In the genomic region with DNA sequence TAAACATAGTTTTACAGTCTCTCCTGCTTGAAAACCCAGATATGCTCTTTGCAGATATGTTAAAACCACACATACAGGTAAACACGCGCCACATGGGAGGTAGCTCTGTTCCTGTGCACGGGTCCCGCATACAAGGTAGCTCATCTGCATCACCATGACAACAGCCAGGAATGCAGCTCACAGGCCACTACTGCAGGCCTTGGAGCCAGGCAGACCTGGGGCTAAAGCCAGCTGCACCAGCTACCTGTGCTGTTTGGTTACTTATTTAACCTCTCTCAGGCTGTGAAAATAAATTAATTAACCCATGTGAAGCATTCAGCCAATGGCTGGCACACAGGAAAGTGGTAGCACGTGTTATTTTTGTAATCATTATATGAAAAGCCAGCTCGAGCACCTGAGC, we compare ENCODE assay signal across 13 cellular contexts.
DNase-seq lines count a peak whose midpoint lies in the region; ATAC-seq and TF ChIP-seq lines count a peak whose summit lies in the region.
"Had no signal": no experiment of that assay in that cellular context is flagged by ENCODE, and none has a peak within 500 bp of the region (broad histone marks: within the 10 kb centered on the region; RNA-seq: fewer than 3 reads in every experiment).

No MANE protein-coding gene starts in this region.

- no peak overlapping the region for H2BK5ac ChIP-seq in H9 (ENCODE audit: insufficient read length, low read length)

- H3K4me1 Mint-ChIP-seq in H9 = peaks cover 15 to 18% of the 10 kb centered on the region in 2 experiments

- no peak overlapping the region for H3K27ac ChIP-seq in H9 (ENCODE audit: insufficient read length, low read depth, low read length)

- no peaks in the 10 kb centered on the region for H3K27me3 Mint-ChIP-seq in H9 (ENCODE audit: low read depth)
- H3K27me3 Mint-ChIP-seq: dendritic cell treated with granulocyte-macrophage colony-stimulating factor and Interleukin-4, amounts not matched to agents 40 ng/mL and 50 ng/mL, for 4 days had no signal

- H3K14ac ChIP-seq in H9 (ENCODE audit: insufficient read depth, low read length) = no peak overlapping the region

- no peak overlapping the region for H3K18ac ChIP-seq in H9 (ENCODE audit: insufficient read length, low read depth, low read length)

- TF ChIP-seq CTCF in H9 (conservative IDR thresholded peaks at IDR 0.05) (no peak), retinal pigment epithelial cell (conservative IDR thresholded peaks at IDR 0.05; ENCODE audit: low read depth, low read length) (no peak)

- no peaks in the 10 kb centered on the region for H3K27me3 ChIP-seq in H9 (ENCODE audit: insufficient read depth, low read length)

- peaks cover 0 to 4% (median 0%) of the 10 kb centered on the region in 3 experiments; a peak in 3 of 7 replicates for H3K36me3 Mint-ChIP-seq in H9 (ENCODE audit: insufficient read depth in 1 of 3, low read depth in 3 of 3)
- H3K36me3 Mint-ChIP-seq: naive B cell had no signal

- H3K23me2 ChIP-seq in H9 (ENCODE audit: insufficient read length, low read depth, low read length, poor library complexity, severe bottlenecking) = no peaks in the 10 kb centered on the region

- H3T11ph ChIP-seq in H9 (ENCODE audit: low read length) = no peak overlapping the region

- ATAC-seq in HG03139 (IDR thresholded peaks at IDR 0.05; ENCODE audit: unreplicated experiment) = no peak
- ATAC-seq: Panc1 had no signal

- H3K4me2 ChIP-seq in H9 (ENCODE audit: insufficient read depth, insufficient read length, low read length) = no peak overlapping the region

- H4K8ac ChIP-seq in H9 (replicated peaks; ENCODE audit: insufficient read length, low read depth, low read length) = no peak overlapping the region

- intact Hi-C loops in posterior vena cava (cut with DNase I) = no loop called here

- H3K9ac ChIP-seq in H9 (ENCODE audit: extremely low read depth, insufficient read length, low read length) = no peak overlapping the region

- H2AK5ac ChIP-seq in H9 (ENCODE audit: insufficient read length, low read length) = no peak overlapping the region

- no CpG with 5 or more reads among the region's 6 CpGs for WGBS in H9 (ENCODE audit: extremely low coverage, insufficient read length, low lambda C conversion rate)

- no peak overlapping the region for H2BK12ac ChIP-seq in H9 (ENCODE audit: insufficient read length, low read depth, low read length)

- H2AFZ ChIP-seq in H9 (ENCODE audit: low read length) = no peak overlapping the region

- H3K4me3 Mint-ChIP-seq in H9 = no peak overlapping the region; a peak in 1 of 5 replicates
- H3K4me3 Mint-ChIP-seq: dendritic cell treated with granulocyte-macrophage colony-stimulating factor and Interleukin-4, amounts not matched to agents 40 ng/mL and 50 ng/mL, for 4 days had no signal

- peak overlapping the region in 1 of 3 experiments; percentile 17; a peak in 3 of 7 replicates for H3K27ac Mint-ChIP-seq in H9
- H3K27ac Mint-ChIP-seq: dendritic cell treated with granulocyte-macrophage colony-stimulating factor and Interleukin-4, amounts not matched to agents 40 ng/mL and 50 ng/mL, for 4 days had no signal

- H3K4me3 ChIP-seq in retinal pigment epithelial cell (ENCODE audit: low read length) = no peak overlapping the region

- H3K9me3 ChIP-seq in H9 (ENCODE audit: control insufficient read depth, low read depth, low read length) = no peaks in the 10 kb centered on the region
- H3K9me3 ChIP-seq: Caco-2 had no signal

- H2BK20ac ChIP-seq in H9 (ENCODE audit: low read depth, low read length, poor library complexity, severe bottlenecking) = no peak overlapping the region

- no peak overlapping the region for H2BK120ac ChIP-seq in H9 (ENCODE audit: low read depth, low read length, poor library complexity, severe bottlenecking)

- no peak overlapping the region for H4K91ac ChIP-seq in H9 (ENCODE audit: insufficient read length, low read depth, low read length)

- peaks cover 3% of the 10 kb centered on the region in 2 experiments; a peak in 3 of 5 replicates for H3K9me3 Mint-ChIP-seq in H9
- H3K9me3 Mint-ChIP-seq: dendritic cell treated with granulocyte-macrophage colony-stimulating factor and Interleukin-4, amounts not matched to agents 40 ng/mL and 50 ng/mL, for 4 days had no signal

- no peak overlapping the region for H2BK15ac ChIP-seq in H9 (ENCODE audit: low read depth, low read length)

- no peak overlapping the region for H4K5ac ChIP-seq in H9 (ENCODE audit: insufficient read length, low read depth, low read length)

- H3K4ac ChIP-seq in H9 (ENCODE audit: low read depth, low read length) = no peak overlapping the region

- no peak overlapping the region for H3K23ac ChIP-seq in H9 (ENCODE audit: insufficient read length, low read depth, low read length)

- no peaks in the 10 kb centered on the region for H4K20me1 ChIP-seq in H9 (ENCODE audit: control insufficient read depth, insufficient read depth, insufficient read length)

- DNase-seq in H9 (peak; percentile 83), NCI-H774 (lab: John Stamatoyannopoulos, UW) (peak; percentile 89), iPS-NIHi11 (ENCODE audit: low spot score) (peak; percentile 78), retinal pigment epithelial cell (ENCODE audit: low read depth) (peak; percentile 16), ureter (ENCODE audit: low spot score) (no peak), RPMI8226 (no peak), posterior vena cava (ENCODE audit: low spot score) (no peak)
- DNase-seq: Caco-2, MM.1S, naive B cell had no signal

- H3K79me1 ChIP-seq in H9 (ENCODE audit: insufficient read depth, low read depth, low read length, poor library complexity, severe bottlenecking) = no peaks in the 10 kb centered on the region

- H3K56ac ChIP-seq in H9 (ENCODE audit: insufficient read length, low read depth, low read length) = no peak overlapping the region

- H3K79me2 ChIP-seq in H9 (ENCODE audit: insufficient read depth, low read length) = no peaks in the 10 kb centered on the region

- peaks cover 5% of the 10 kb centered on the region for H3K4me1 ChIP-seq in H9 (ENCODE audit: insufficient read depth, low read length)
- H3K4me1 ChIP-seq: Caco-2 had no signal

Comparison
In these comparisons a context has a peak if more than half of its experiments do, and no peak if none do; other contexts are left out.
1. DNase-seq: peak in H9 (single experiment), NCI-H774 (single experiment), iPS-NIHi11 (single experiment) and retinal pigment epithelial cell (single experiment); none in ureter (single experiment), RPMI8226 (single experiment) and posterior vena cava (single experiment).